ENCODE assay signal across 2 cellular contexts in the genomic region with DNA sequence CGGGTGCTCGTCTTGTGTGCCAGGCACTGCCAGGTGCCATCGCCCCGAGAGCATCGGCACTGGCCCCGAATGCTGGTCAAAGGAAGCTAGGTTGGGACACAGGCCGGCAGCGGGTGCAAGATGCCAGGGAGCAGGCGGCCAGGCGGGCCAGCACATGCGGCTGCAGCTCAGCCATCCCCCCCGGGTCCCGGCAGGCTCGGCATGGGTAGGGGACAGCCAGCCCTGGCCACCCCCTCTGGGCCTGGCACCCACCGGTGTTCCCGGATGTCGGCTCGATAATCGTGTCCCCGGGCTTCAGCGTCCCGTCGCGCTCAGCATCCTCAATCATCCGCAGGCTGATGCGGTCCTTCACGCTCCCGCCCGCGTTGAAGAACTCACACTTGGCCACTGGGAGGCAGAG. TPM values are rescaled to one million over a fixed set of nuclear protein-coding genes. Genes with fewer than 3 reads are reported as not detected.
"Had no signal": no experiment of that assay in that cellular context is flagged by ENCODE, and none has a peak within 500 bp of the region (broad histone marks: within the 10 kb centered on the region; RNA-seq: fewer than 3 reads in every experiment).

No MANE protein-coding gene starts in this region.

RNA-seq across cellular contexts. Expression of gene CBS, which starts 9.6 kb away (rescaled TPM):
- polyA plus RNA-seq: immature natural killer cell; naive thymus-derived CD4-positive, alpha-beta T cell had no signal
